17 cellular contexts compared by ENCODE assay signal in genomic region chr9:70042461-70043215, GRCh38. TPM values are rescaled to one million over a fixed set of nuclear protein-coding genes. Genes with fewer than 3 reads are reported as not detected.
DNase-seq lines count a peak whose midpoint lies in the region; ATAC-seq and TF ChIP-seq lines count a peak whose summit lies in the region.
"Had no signal": no experiment of that assay in that cellular context is flagged by ENCODE, and none has a peak within 500 bp of the region (broad histone marks: within the 10 kb centered on the region; RNA-seq: fewer than 3 reads in every experiment).

No MANE protein-coding gene starts in this region.

- no peak for TF ChIP-seq EP300 in esophagus muscularis mucosa (IDR thresholded peaks at IDR 0.05)

- TF ChIP-seq CTCF in esophagus muscularis mucosa (IDR thresholded peaks at IDR 0.05) (no peak), nephron progenitor cell (IDR thresholded peaks at IDR 0.05) (no peak), testis (IDR thresholded peaks at IDR 0.05) (no peak)

- H3K27ac Mint-ChIP-seq in nephron progenitor cell, result no peak overlapping the region
- H3K27ac Mint-ChIP-seq: activated T-helper 1 cell treated with anti-CD3 and anti-CD28 coated beads, Interleukin-12 subunit alpha, Interleukin-12 subunit beta, Interleukin-2, Interleukin-4 antibody, amounts not matched to agents 30 ng/mL and 10 ng/mL and 1 ng/mL, durations not matched to agents 14 hours and 24 hours and 36 hours had no signal

- peaks cover 13% of the 10 kb centered on the region for H3K27me3 ChIP-seq in NT2/D1 (ENCODE audit: insufficient read depth, insufficient read length)
- H3K27me3 ChIP-seq in esophagus muscularis mucosa, result no peaks in the 10 kb centered on the region
- no peaks in the 10 kb centered on the region for H3K27me3 ChIP-seq in testis
- H3K27me3 ChIP-seq: BE2C had no signal

- peaks cover 6% of the 10 kb centered on the region for H3K9me3 Mint-ChIP-seq in nephron progenitor cell

- TF ChIP-seq POLR2A in esophagus muscularis mucosa (IDR thresholded peaks at IDR 0.05; ENCODE audit: low read depth) (no peak), testis (IDR thresholded peaks at IDR 0.05) (no peak)

- H3K4me1 ChIP-seq in NT2/D1 (ENCODE audit: insufficient read depth, insufficient read length) (peaks cover 3% of the 10 kb centered on the region), esophagus muscularis mucosa (peaks cover 23 to 80% (median 64%) of the 10 kb centered on the region in 4 donors), testis (peaks cover 12% of the 10 kb centered on the region)
- H3K4me1 ChIP-seq: BE2C had no signal

- ATAC-seq in HG03460 (IDR thresholded peaks at IDR 0.05; ENCODE audit: unreplicated experiment), result no peak

- peaks cover 41% of the 10 kb centered on the region for H3K27me3 Mint-ChIP-seq in nephron progenitor cell (ENCODE audit: low read depth, poor library complexity)

- peaks cover 5% of the 10 kb centered on the region for H3K36me3 Mint-ChIP-seq in nephron progenitor cell (ENCODE audit: low read depth)

- H3K9me3 ChIP-seq in NT2/D1 (ENCODE audit: insufficient read depth, low read length), result peaks cover 15% of the 10 kb centered on the region
- H3K9me3 ChIP-seq in esophagus muscularis mucosa, result no peaks in the 10 kb centered on the region
- H3K9me3 ChIP-seq in testis, result no peaks in the 10 kb centered on the region
- H3K9me3 ChIP-seq: BE2C had no signal

- peaks cover 36% of the 10 kb centered on the region for H3K4me1 Mint-ChIP-seq in nephron progenitor cell

- H3K36me3 ChIP-seq in NT2/D1 (ENCODE audit: insufficient read depth, insufficient read length, low read length) (peaks cover 3% of the 10 kb centered on the region), esophagus muscularis mucosa (peaks cover 0 to 7% (median 0%) of the 10 kb centered on the region in 4 donors), testis (ENCODE audit: low read depth, missing control alignments) (no peaks in the 10 kb centered on the region)
- H3K36me3 ChIP-seq: BE2C had no signal

- intact Hi-C loops in esophagus muscularis mucosa (cut with DNase I) (loop anchor here (5.0 kb wide), 2 partner anchors 70 kb away; no protein-coding TSS in a partner anchor), testis (cut with DNase I; ENCODE audit: low total_unique reads) (no loop called here)

- WGBS in esophagus muscularis mucosa, result 80% methylated on average over 15 of the region's 15 CpGs
- 69% methylated on average over 15 of the region's 15 CpGs for WGBS in testis, 2 donors

- DNase-seq in NT2/D1 (ENCODE audit: low read depth, low spot score), result no peak
- peak; percentile 77 for DNase-seq in esophagus muscularis mucosa (ENCODE audit: extremely low spot score)
- no peak for DNase-seq in nephron progenitor cell
- no peak for DNase-seq in testis
- no peak for DNase-seq in activated CD8-positive, alpha-beta memory T cell treated with anti-CD3 and anti-CD28 coated beads, Interleukin-2, amount 50 U/mL, for 4 hours
- DNase-seq in DMS53 treated with DMSO at 0.1 percent for 48 hours (lab: John Stamatoyannopoulos, UW; ENCODE audit: unreplicated experiment), result no peak
- DNase-seq in dedifferentiated amniotic fluid mesenchymal stem cell (ENCODE audit: extremely low spot score), result no peak
- DNase-seq: activated CD4-positive, alpha-beta T cell treated with anti-CD3 and anti-CD28 coated beads, Interleukin-2, amount 50 U/mL, for 1 hour; BE2C; DND-41; effector CD8-positive, alpha-beta T cell; kidney; NCI-H187 treated with DMSO at 0.1 percent for 48 hours; NCI-H748 treated with DMSO at 0.1 percent for 48 hours; Right ventricle myocardium superior had no signal

- H3K27ac ChIP-seq in esophagus muscularis mucosa (replicated peaks in 1 of 4) (peak overlapping the region; percentile 91 to 96 (median 94)), testis (peak overlapping the region; percentile 84 to 87)

- H3K4me3 ChIP-seq in NT2/D1 (ENCODE audit: insufficient read length, low read depth) (peak overlapping the region; percentile 66), esophagus muscularis mucosa (peak overlapping the region; percentile 75 to 85 (median 78)), testis (peak overlapping the region in 1 of 2 donors; percentile 80)

- H3K4me3 Mint-ChIP-seq in nephron progenitor cell, result peak overlapping the region; percentile 86
- H3K4me3 Mint-ChIP-seq: activated T-helper 1 cell treated with anti-CD3 and anti-CD28 coated beads, Interleukin-12 subunit alpha, Interleukin-12 subunit beta, Interleukin-2, Interleukin-4 antibody, amounts not matched to agents 30 ng/mL and 10 ng/mL and 1 ng/mL, durations not matched to agents 14 hours and 24 hours and 36 hours had no signal

- H3K9ac ChIP-seq in NT2/D1 (ENCODE audit: insufficient read length, low read depth), result no peak overlapping the region

RNA-seq across cellular contexts. Expression of gene MAMDC2, which starts 1.0 kb away (rescaled TPM):
- total RNA-seq in esophagus muscularis mucosa (100 to 1,000 TPM; 115 to 147 (median 126) TPM), testis (10 to 100 TPM; 13.7 to 28.3 TPM)
- polyA plus RNA-seq in testis (ENCODE audit: insufficient read depth, low read depth, low replicate concordance), result 15.1 TPM
- total RNA-seq: activated T-helper 1 cell treated with anti-CD3 and anti-CD28 coated beads, Interleukin-12 subunit alpha, Interleukin-12 subunit beta, Interleukin-2, Interleukin-4 antibody, amounts not matched to agents 30 ng/mL and 10 ng/mL and 1 ng/mL, durations not matched to agents 14 hours and 24 hours and 36 hours had no signal
